ENCODE assay signal across 20 cellular contexts in genomic region chr5:25641140-25641539, GRCh38.
DNase-seq lines count a peak whose midpoint lies in the region; ATAC-seq, FAIRE-seq and TF ChIP-seq lines count a peak whose summit lies in the region.
"Had no signal": no experiment of that assay in that cellular context is flagged by ENCODE, and none has a peak within 500 bp of the region (broad histone marks: within the 10 kb centered on the region; RNA-seq: fewer than 3 reads in every experiment).

No MANE protein-coding gene starts in this region.

- CTCF ChIA-PET in A549 (lab: Yijun Ruan, JAX), result no interaction called here

- intact Hi-C loops in sigmoid colon (cut with DNase I), result no loop called here

- DNase-seq in A549 (ENCODE audit: low read depth in 1 of 2, low spot score in 1 of 2), result no peak
- peak; percentile 36 for DNase-seq in G401 (ENCODE audit: low spot score)
- peak; percentile 5 to 65 for DNase-seq in NCI-H446 (lab: John Stamatoyannopoulos, UW)
- DNase-seq in cerebellar cortex (ENCODE audit: low spot score), result peak; percentile 29
- DNase-seq in NCI-H187 treated with DMSO at 0.1 percent for 48 hours (lab: John Stamatoyannopoulos, UW), result no peak
- no peak for DNase-seq in NCI-H226
- DNase-seq in sigmoid colon, result no peak
- DNase-seq in dermis blood vessel endothelial cell, result no peak
- DNase-seq: AML-193; Caco-2; CD4-positive, alpha-beta T cell; DMS79; GF-D8; HCEC 1CT; KBM-7 had no signal

- FAIRE-seq in A549 (lab: Jason Lieb, UNC), result no peak
- FAIRE-seq: D721Med, H54 had no signal

- TF ChIP-seq EP300 in A549 (IDR thresholded peaks at IDR 0.05), result no peak
- TF ChIP-seq EP300 in sigmoid colon (IDR thresholded peaks at IDR 0.05), result no peak

- in situ Hi-C loops in G401 (cut with HindIII; ENCODE audit: low sequenced_read_pairs), result no loop called here

- no peaks in the 10 kb centered on the region for H3K36me3 ChIP-seq in sigmoid colon

- no peak for ATAC-seq in A549
- ATAC-seq: GM23338 had no signal

- H3K4me1 ChIP-seq in A549, result no peaks in the 10 kb centered on the region
- no peaks in the 10 kb centered on the region for H3K4me1 ChIP-seq in sigmoid colon
- H3K4me1 ChIP-seq: Caco-2 had no signal

- TF ChIP-seq CTCF in A549 (IDR thresholded peaks at IDR 0.05) (no peak), sigmoid colon (IDR thresholded peaks at IDR 0.05) (no peak)

- 60% methylated on average over 2 of the region's 2 CpGs for WGBS in A549 (ENCODE audit: missing lambda C conversion rate)
- WGBS in sigmoid colon, 2 donors, result 86 to 93% methylated on average over 2 of the region's 2 CpGs

- no peak overlapping the region for H3K4me2 ChIP-seq in A549
- H3K4me2 ChIP-seq: GM23338 had no signal

- TF ChIP-seq POLR2A in A549 (IDR thresholded peaks at IDR 0.05; ENCODE audit: low read length), result no peak
- TF ChIP-seq POLR2A in sigmoid colon (IDR thresholded peaks at IDR 0.05), result no peak

- H3K27me3 ChIP-seq in sigmoid colon, result no peaks in the 10 kb centered on the region

- H3K4me3 ChIP-seq in A549 (no peak overlapping the region), sigmoid colon (no peak overlapping the region)
- H3K4me3 ChIP-seq: GM23338 had no signal

- H3K9me3 ChIP-seq in A549 (no peaks in the 10 kb centered on the region), sigmoid colon (no peaks in the 10 kb centered on the region)
- H3K9me3 ChIP-seq: Caco-2 had no signal

- no peak overlapping the region for H3K27ac ChIP-seq in A549
- H3K27ac ChIP-seq in sigmoid colon, result no peak overlapping the region
- H3K27ac ChIP-seq: C4-2B, HL-60 had no signal

- POLR2A ChIA-PET in A549 (lab: Yijun Ruan, JAX), result no interaction called here

- TF ChIP-seq RAD21 in A549 (conservative IDR thresholded peaks at IDR 0.05 in 1 of 2, IDR thresholded peaks at IDR 0.05 in 1 of 2), result no peak

TF ChIP-seq in A549, 52 proteins besides CTCF, POLR2A, EP300 and RAD21:
- no peak for TF ChIP-seq POLR2AphosphoS2 (conservative IDR thresholded peaks at IDR 0.05; ENCODE audit: low read length)
- TF ChIP-seq FOSL2 (IDR thresholded peaks at IDR 0.05), result no peak
- no peak for TF ChIP-seq FOSL2 (CRISPR knock-in tag; IDR thresholded peaks at IDR 0.05)
- no peak for TF ChIP-seq CHD4 (IDR thresholded peaks at IDR 0.05; ENCODE audit: borderline replicate concordance)
- 0 out of 2 replicates have a peak, but pooled peaks have one; percentile 29 for TF ChIP-seq NFE2L2 (conservative IDR thresholded peaks at IDR 0.05; ENCODE audit: low read length)

Comparison
In these comparisons a context has a peak if more than half of its experiments do, and no peak if none do; other contexts are left out.
1. DNase-seq: peak in G401 (single experiment), NCI-H446 (2 of 2) and cerebellar cortex (single experiment); none in A549 (0 of 2), NCI-H187 treated with DMSO at 0.1 percent for 48 hours (single experiment), NCI-H226 (single experiment), sigmoid colon (single experiment) and dermis blood vessel endothelial cell (single experiment).